ENCODE assay signal across 24 cellular contexts in the genomic region with DNA sequence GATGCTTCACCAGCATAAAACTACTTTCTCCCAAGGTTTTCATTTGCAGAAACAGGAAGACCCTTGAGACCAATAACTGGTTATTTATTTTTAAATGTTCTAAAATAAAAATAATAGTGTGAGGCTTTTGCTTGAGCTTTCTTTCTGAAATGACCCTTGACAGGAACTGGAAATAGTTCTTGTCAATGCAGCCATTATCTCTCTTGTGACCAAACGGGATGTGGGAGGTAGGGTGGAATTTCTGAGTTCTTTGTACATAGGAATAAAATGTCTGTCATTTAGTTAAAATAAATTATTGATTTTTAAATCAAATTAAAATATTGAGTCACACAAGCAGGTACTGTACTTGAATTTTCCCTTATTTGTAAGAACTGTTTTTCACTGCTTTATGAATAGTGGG.
"Had no signal": no experiment of that assay in that cellular context is flagged by ENCODE, and none has a peak within 500 bp of the region (broad histone marks: within the 10 kb centered on the region; RNA-seq: fewer than 3 reads in every experiment).

No MANE protein-coding gene starts in this region.

- DNase-seq: activated CD4-positive, alpha-beta T cell treated with anti-CD3 and anti-CD28 coated beads, Interleukin-2, amount 10 ng/mL, durations not matched to agents 7 days and 5 days; activated CD4-positive, CD25-positive, alpha-beta regulatory T cell treated with anti-CD3 and anti-CD28 coated beads, Interleukin-2, amount 50 U/mL, for 72 hours; activated CD8-positive, alpha-beta T cell treated with anti-CD3 and anti-CD28 coated beads for 36 hours; activated naive CD4-positive, alpha-beta T cell; adrenal gland; cortex of kidney; endodermal cell; glutamatergic neuron; hypothalamus; left ventricle myocardium inferior; natural killer cell; ovary; psoas muscle; stimulated activated CD4-positive, alpha-beta T cell treated with anti-CD3 and anti-CD28 coated beads, Interleukin-2, amount 100 ng/mL, for 24 hours; stomach; WERI-Rb-1 had no signal

- H3K27ac ChIP-seq: adrenal gland, ascending aorta, left ventricle myocardium inferior, ovary, psoas muscle, right atrium auricular region, stomach, suprapubic skin, WERI-Rb-1 had no signal

- H3K4me1 ChIP-seq: adrenal gland, ascending aorta, psoas muscle had no signal

- H3K4me3 ChIP-seq: adrenal gland, ascending aorta, left ventricle myocardium inferior, ovary, psoas muscle, right atrium auricular region, skin epidermis, stomach, suprapubic skin, tibial nerve had no signal

- H3K27ac Mint-ChIP-seq: activated CD4-positive, alpha-beta T cell treated with anti-CD3 and anti-CD28 coated beads, Interleukin-2, amount 10 ng/mL, durations not matched to agents 7 days and 5 days; activated CD8-positive, alpha-beta T cell treated with anti-CD3 and anti-CD28 coated beads for 36 hours; activated naive CD8-positive, alpha-beta T cell; endodermal cell; mesothelial cell of epicardium; natural killer cell; stimulated activated memory B cell treated with anti-CD40 and anti-IgM and Interleukin-4, amounts not matched to agents 10 μg/mL and 1 μg/mL and 100 μg/mL, for 72 hours had no signal

- H3K9me3 ChIP-seq: adrenal gland, ascending aorta, ovary, psoas muscle, right atrium auricular region, stomach, suprapubic skin had no signal

- H3K27me3 ChIP-seq: adrenal gland, ascending aorta, ovary, right atrium auricular region, stomach, suprapubic skin, tibial nerve had no signal

- H3K9me3 Mint-ChIP-seq: activated CD4-positive, alpha-beta T cell treated with anti-CD3 and anti-CD28 coated beads, Interleukin-2, amount 10 ng/mL, durations not matched to agents 7 days and 5 days had no signal

- H3K4me1 Mint-ChIP-seq: activated CD4-positive, alpha-beta T cell treated with anti-CD3 and anti-CD28 coated beads, Interleukin-2, amount 10 ng/mL, durations not matched to agents 7 days and 5 days; natural killer cell; stimulated activated memory B cell treated with anti-CD40 and anti-IgM and Interleukin-4, amounts not matched to agents 10 μg/mL and 1 μg/mL and 100 μg/mL, for 72 hours had no signal

- H3K36me3 ChIP-seq: adrenal gland, ascending aorta, left ventricle myocardium inferior, ovary, right atrium auricular region, stomach, suprapubic skin, tibial nerve, WERI-Rb-1 had no signal

- H3K36me3 Mint-ChIP-seq: activated naive CD8-positive, alpha-beta T cell; natural killer cell; stimulated activated memory B cell treated with anti-CD40 and anti-IgM and Interleukin-4, amounts not matched to agents 10 μg/mL and 1 μg/mL and 100 μg/mL, for 72 hours had no signal

- H3K27me3 Mint-ChIP-seq: activated CD4-positive, alpha-beta T cell treated with anti-CD3 and anti-CD28 coated beads, Interleukin-2, amount 10 ng/mL, durations not matched to agents 7 days and 5 days; activated CD8-positive, alpha-beta T cell treated with anti-CD3 and anti-CD28 coated beads for 36 hours; stimulated activated memory B cell treated with anti-CD40 and anti-IgM and Interleukin-4, amounts not matched to agents 10 μg/mL and 1 μg/mL and 100 μg/mL, for 72 hours had no signal

- H3K4me3 Mint-ChIP-seq: activated CD4-positive, alpha-beta T cell treated with anti-CD3 and anti-CD28 coated beads, Interleukin-2, amount 10 ng/mL, durations not matched to agents 7 days and 5 days; activated CD8-positive, alpha-beta T cell treated with anti-CD3 and anti-CD28 coated beads for 36 hours; activated naive CD8-positive, alpha-beta T cell; endodermal cell; mesothelial cell of epicardium; natural killer cell; stimulated activated memory B cell treated with anti-CD40 and anti-IgM and Interleukin-4, amounts not matched to agents 10 μg/mL and 1 μg/mL and 100 μg/mL, for 72 hours had no signal

- ATAC-seq: activated CD8-positive, alpha-beta T cell treated with anti-CD3 and anti-CD28 coated beads for 36 hours; natural killer cell; psoas muscle; stimulated activated memory B cell treated with anti-CD40 and anti-IgM and Interleukin-4, amounts not matched to agents 10 μg/mL and 1 μg/mL and 100 μg/mL, for 72 hours had no signal
